In genomic region chr13:63944896-63945295, GRCh38 we compare ENCODE assay signal across 20 cellular contexts.
"Had no signal": no experiment of that assay in that cellular context is flagged by ENCODE, and none has a peak within 500 bp of the region (broad histone marks: within the 10 kb centered on the region; RNA-seq: fewer than 3 reads in every experiment).

No MANE protein-coding gene starts in this region.

- H3K4me1 ChIP-seq: gastroesophageal sphincter, uterus had no signal

- H3K27ac ChIP-seq: brain microvascular endothelial cell, gastroesophageal sphincter, neutrophil, skin epidermis, thoracic aorta, uterus had no signal

- H3K4me3 ChIP-seq: gastroesophageal sphincter, skin epidermis, thoracic aorta, uterus had no signal

- H3K36me3 ChIP-seq: brain microvascular endothelial cell, gastroesophageal sphincter, neutrophil, thoracic aorta, uterus had no signal

- ATAC-seq: effector memory CD8-positive, alpha-beta T cell; gastroesophageal sphincter; natural killer cell; sciatic nerve; stimulated activated effector memory CD8-positive, alpha-beta T cell treated with anti-CD3 and anti-CD28 coated beads, Interleukin-12 subunit alpha, Interleukin-12 subunit beta, amount 100 ng/mL, for 72 hours had no signal

- H3K27me3 ChIP-seq: brain microvascular endothelial cell, gastroesophageal sphincter, neutrophil, uterus had no signal

- H3K9me3 ChIP-seq: gastroesophageal sphincter, neutrophil, thoracic aorta, uterus had no signal

- DNase-seq: activated CD4-positive, alpha-beta T cell treated with anti-CD3 and anti-CD28 coated beads for 4 hours; activated CD4-positive, alpha-beta T cell treated with anti-CD3 and anti-CD28 coated beads, Interleukin-2, amount 50 U/mL, for 4 hours; activated effector memory CD4-positive, alpha-beta T cell treated with Interleukin-2 at 50 U/mL for 16 hours; activated naive CD4-positive, alpha-beta T cell treated with Interleukin-2 at 50 U/mL for 16 hours; activated naive CD8-positive, alpha-beta T cell treated with anti-CD3 and anti-CD28 coated beads for 36 hours; activated T-cell treated with anti-CD3 and anti-CD28 coated beads for 4 hours; brain microvascular endothelial cell; cortex of kidney; effector memory CD8-positive, alpha-beta T cell; hippocampal formation; natural killer cell; stimulated activated CD4-positive, alpha-beta T cell treated with anti-CD3 and anti-CD28 coated beads, Interleukin-12 subunit alpha, Interleukin-12 subunit beta, amount 100 ng/mL, for 4 hours; stimulated activated CD4-positive, alpha-beta T cell treated with anti-CD3 and anti-CD28 coated beads, Interleukin-4, amount 100 ng/mL, for 1 hour; uterus had no signal
